Comparison of ENCODE assay signal across 1 cellular context in the genomic region with DNA sequence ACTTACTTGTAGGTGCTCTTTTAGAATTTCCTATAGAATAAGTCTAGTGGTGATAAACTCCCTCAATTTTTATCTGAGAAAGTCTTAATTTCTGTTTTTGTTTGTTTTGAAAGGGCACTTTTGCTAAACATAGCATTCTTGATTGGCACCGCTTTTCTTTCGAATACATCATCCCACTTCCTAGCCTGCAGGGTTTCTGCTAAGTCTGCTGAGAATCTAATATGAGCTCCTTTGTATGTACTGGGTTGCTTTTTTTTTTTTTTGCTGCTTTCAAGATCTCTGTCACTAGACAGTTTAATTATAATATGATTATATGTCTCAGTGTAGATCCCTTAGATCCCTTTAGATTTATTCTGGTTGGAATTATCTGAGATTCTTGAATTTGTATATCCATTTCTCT.
TF ChIP-seq lines count a peak whose summit lies in the region.

No MANE protein-coding gene starts in this region.

TF ChIP-seq in GM23338, 12 proteins besides CTCF, POLR2A, EP300 and RAD21:
- TF ChIP-seq, protein P1, sequence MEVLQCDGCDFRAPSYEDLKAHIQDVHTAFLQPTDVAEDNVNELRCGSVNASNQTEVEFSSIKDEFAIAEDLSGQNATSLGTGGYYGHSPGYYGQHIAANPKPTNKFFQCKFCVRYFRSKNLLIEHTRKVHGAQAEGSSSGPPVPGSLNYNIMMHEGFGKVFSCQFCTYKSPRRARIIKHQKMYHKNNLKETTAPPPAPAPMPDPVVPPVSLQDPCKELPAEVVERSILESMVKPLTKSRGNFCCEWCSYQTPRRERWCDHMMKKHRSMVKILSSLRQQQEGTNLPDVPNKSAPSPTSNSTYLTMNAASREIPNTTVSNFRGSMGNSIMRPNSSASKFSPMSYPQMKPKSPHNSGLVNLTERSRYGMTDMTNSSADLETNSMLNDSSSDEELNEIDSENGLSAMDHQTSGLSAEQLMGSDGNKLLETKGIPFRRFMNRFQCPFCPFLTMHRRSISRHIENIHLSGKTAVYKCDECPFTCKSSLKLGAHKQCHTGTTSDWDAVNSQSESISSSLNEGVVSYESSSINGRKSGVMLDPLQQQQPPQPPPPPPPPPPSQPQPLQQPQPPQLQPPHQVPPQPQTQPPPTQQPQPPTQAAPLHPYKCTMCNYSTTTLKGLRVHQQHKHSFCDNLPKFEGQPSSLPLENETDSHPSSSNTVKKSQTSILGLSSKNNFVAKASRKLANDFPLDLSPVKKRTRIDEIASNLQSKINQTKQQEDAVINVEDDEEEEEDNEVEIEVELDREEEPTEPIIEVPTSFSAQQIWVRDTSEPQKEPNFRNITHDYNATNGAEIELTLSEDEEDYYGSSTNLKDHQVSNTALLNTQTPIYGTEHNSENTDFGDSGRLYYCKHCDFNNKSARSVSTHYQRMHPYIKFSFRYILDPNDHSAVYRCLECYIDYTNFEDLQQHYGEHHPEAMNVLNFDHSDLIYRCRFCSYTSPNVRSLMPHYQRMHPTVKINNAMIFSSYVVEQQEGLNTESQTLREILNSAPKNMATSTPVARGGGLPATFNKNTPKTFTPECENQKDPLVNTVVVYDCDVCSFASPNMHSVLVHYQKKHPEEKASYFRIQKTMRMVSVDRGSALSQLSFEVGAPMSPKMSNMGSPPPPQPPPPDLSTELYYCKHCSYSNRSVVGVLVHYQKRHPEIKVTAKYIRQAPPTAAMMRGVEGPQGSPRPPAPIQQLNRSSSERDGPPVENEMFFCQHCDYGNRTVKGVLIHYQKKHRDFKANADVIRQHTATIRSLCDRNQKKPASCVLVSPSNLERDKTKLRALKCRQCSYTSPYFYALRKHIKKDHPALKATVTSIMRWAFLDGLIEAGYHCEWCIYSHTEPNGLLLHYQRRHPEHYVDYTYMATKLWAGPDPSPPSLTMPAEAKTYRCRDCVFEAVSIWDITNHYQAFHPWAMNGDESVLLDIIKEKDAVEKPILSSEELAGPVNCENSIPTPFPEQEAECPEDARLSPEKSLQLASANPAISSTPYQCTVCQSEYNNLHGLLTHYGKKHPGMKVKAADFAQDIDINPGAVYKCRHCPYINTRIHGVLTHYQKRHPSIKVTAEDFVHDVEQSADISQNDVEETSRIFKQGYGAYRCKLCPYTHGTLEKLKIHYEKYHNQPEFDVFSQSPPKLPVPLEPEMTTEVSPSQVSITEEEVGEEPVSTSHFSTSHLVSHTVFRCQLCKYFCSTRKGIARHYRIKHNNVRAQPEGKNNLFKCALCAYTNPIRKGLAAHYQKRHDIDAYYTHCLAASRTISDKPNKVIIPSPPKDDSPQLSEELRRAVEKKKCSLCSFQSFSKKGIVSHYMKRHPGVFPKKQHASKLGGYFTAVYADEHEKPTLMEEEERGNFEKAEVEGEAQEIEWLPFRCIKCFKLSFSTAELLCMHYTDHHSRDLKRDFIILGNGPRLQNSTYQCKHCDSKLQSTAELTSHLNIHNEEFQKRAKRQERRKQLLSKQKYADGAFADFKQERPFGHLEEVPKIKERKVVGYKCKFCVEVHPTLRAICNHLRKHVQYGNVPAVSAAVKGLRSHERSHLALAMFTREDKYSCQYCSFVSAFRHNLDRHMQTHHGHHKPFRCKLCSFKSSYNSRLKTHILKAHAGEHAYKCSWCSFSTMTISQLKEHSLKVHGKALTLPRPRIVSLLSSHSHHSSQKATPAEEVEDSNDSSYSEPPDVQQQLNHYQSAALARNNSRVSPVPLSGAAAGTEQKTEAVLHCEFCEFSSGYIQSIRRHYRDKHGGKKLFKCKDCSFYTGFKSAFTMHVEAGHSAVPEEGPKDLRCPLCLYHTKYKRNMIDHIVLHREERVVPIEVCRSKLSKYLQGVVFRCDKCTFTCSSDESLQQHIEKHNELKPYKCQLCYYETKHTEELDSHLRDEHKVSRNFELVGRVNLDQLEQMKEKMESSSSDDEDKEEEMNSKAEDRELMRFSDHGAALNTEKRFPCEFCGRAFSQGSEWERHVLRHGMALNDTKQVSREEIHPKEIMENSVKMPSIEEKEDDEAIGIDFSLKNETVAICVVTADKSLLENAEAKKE (CRISPR knock-in tag; IDR thresholded peaks at IDR 0.05) = no peak
- TF ChIP-seq EZH2 (IDR thresholded peaks at IDR 0.05; ENCODE audit: low read depth, unreplicated experiment) (no peak), CREB1 (CRISPR knock-in tag; IDR thresholded peaks at IDR 0.05; ENCODE audit: low read depth) (no peak), NANOG (IDR thresholded peaks at IDR 0.05; ENCODE audit: borderline replicate concordance) (no peak), POLR2AphosphoS5 (IDR thresholded peaks at IDR 0.05; ENCODE audit: low read depth) (no peak), JUNB (IDR thresholded peaks at IDR 0.05; ENCODE audit: unreplicated experiment) (no peak), ZNF114 (CRISPR knock-in tag; IDR thresholded peaks at IDR 0.05) (no peak), ZNF331 (CRISPR knock-in tag; IDR thresholded peaks at IDR 0.05; ENCODE audit: low read depth) (no peak), EZH2phosphoT487 (IDR thresholded peaks at IDR 0.05; ENCODE audit: unreplicated experiment) (no peak), STAT1 (IDR thresholded peaks at IDR 0.05; ENCODE audit: unreplicated experiment) (no peak)
- TF ChIP-seq, protein P2, sequence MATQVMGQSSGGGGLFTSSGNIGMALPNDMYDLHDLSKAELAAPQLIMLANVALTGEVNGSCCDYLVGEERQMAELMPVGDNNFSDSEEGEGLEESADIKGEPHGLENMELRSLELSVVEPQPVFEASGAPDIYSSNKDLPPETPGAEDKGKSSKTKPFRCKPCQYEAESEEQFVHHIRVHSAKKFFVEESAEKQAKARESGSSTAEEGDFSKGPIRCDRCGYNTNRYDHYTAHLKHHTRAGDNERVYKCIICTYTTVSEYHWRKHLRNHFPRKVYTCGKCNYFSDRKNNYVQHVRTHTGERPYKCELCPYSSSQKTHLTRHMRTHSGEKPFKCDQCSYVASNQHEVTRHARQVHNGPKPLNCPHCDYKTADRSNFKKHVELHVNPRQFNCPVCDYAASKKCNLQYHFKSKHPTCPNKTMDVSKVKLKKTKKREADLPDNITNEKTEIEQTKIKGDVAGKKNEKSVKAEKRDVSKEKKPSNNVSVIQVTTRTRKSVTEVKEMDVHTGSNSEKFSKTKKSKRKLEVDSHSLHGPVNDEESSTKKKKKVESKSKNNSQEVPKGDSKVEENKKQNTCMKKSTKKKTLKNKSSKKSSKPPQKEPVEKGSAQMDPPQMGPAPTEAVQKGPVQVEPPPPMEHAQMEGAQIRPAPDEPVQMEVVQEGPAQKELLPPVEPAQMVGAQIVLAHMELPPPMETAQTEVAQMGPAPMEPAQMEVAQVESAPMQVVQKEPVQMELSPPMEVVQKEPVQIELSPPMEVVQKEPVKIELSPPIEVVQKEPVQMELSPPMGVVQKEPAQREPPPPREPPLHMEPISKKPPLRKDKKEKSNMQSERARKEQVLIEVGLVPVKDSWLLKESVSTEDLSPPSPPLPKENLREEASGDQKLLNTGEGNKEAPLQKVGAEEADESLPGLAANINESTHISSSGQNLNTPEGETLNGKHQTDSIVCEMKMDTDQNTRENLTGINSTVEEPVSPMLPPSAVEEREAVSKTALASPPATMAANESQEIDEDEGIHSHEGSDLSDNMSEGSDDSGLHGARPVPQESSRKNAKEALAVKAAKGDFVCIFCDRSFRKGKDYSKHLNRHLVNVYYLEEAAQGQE (IDR thresholded peaks at IDR 0.05; ENCODE audit: unreplicated experiment) = no peak
- TF ChIP-seq, protein P3, sequence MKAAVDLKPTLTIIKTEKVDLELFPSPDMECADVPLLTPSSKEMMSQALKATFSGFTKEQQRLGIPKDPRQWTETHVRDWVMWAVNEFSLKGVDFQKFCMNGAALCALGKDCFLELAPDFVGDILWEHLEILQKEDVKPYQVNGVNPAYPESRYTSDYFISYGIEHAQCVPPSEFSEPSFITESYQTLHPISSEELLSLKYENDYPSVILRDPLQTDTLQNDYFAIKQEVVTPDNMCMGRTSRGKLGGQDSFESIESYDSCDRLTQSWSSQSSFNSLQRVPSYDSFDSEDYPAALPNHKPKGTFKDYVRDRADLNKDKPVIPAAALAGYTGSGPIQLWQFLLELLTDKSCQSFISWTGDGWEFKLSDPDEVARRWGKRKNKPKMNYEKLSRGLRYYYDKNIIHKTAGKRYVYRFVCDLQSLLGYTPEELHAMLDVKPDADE (IDR thresholded peaks at IDR 0.05) = no peak
